Comparison of ENCODE assay signal across 8 cellular contexts in the genomic region with DNA sequence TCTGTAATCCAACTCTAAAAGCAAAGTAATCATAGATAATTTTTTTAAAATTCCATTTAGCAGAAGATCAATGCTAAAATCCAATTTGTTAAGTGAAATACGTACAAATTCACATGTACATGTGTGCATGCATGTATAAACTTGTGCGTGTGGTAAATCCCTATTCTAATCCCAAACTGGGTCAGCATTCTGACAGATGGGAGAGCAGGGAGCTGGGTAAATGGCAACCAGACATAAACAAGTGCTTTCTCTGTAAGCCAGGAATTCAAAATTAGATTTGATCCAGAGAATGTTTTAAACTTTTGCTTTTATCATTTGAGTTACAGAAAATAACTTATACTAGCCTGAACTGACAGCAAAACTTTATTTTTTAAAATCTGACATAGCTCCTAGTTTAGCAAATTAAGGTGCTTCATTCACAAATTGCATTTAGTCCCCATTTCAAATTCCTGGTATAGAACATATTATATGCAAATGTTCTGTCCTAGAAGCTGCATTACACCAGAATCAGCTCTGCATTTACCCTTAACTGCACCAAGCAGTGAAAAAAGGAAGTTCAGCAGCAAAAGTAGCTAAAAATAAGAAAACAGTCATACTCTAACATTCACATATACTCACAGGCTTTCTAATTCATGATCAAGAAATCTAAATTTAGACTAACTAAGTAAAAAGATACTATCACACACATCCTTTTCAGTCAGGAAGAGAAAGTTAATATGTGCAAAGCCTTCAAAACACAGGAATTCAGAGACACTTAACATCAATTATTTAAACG. TPM values are rescaled to one million over a fixed set of nuclear protein-coding genes. Genes with fewer than 3 reads are reported as not detected.
DNase-seq lines count a peak whose midpoint lies in the region; ATAC-seq and TF ChIP-seq lines count a peak whose summit lies in the region.

No MANE protein-coding gene starts in this region.

- H3K4me1 ChIP-seq in stomach, result peaks cover 11 to 83% (median 52%) of the 10 kb centered on the region in 4 donors

- H3K9me3 Mint-ChIP-seq in activated naive CD8-positive, alpha-beta T cell treated with anti-CD3 and anti-CD28 coated beads, Interleukin-2, amount 50 U/mL, for 24 hours, result peaks cover 3% of the 10 kb centered on the region
- H3K9me3 Mint-ChIP-seq in stimulated activated naive CD8-positive, alpha-beta T cell treated with anti-CD3 and anti-CD28 coated beads, Interleukin-15, amount 100 ng/mL, for 72 hours, result no peaks in the 10 kb centered on the region

- 14 to 28% (median 23%) methylated on average over 3 of the region's 3 CpGs for WGBS in stomach, 5 donors

- ATAC-seq in GM21390 (IDR thresholded peaks at IDR 0.05; ENCODE audit: unreplicated experiment), result peak; percentile 94
- ATAC-seq in HG03521 (IDR thresholded peaks at IDR 0.05; ENCODE audit: unreplicated experiment), result peak; percentile 99
- peak; percentile 61 for ATAC-seq in activated naive CD8-positive, alpha-beta T cell treated with anti-CD3 and anti-CD28 coated beads, Interleukin-2, amount 50 U/mL, for 24 hours
- no peak for ATAC-seq in stimulated activated naive CD8-positive, alpha-beta T cell treated with anti-CD3 and anti-CD28 coated beads, Interleukin-15, amount 100 ng/mL, for 72 hours

- peak overlapping the region in 1 of 5 donors; percentile 40 for H3K27ac ChIP-seq in stomach

- H3K27me3 Mint-ChIP-seq in activated naive CD8-positive, alpha-beta T cell treated with anti-CD3 and anti-CD28 coated beads, Interleukin-2, amount 50 U/mL, for 24 hours, result no peaks in the 10 kb centered on the region
- no peaks in the 10 kb centered on the region for H3K27me3 Mint-ChIP-seq in stimulated activated naive CD8-positive, alpha-beta T cell treated with anti-CD3 and anti-CD28 coated beads, Interleukin-15, amount 100 ng/mL, for 72 hours

- H3K9me3 ChIP-seq in stomach, result no peaks in the 10 kb centered on the region

- peak overlapping the region; percentile 18 for H3K4me3 Mint-ChIP-seq in activated naive CD8-positive, alpha-beta T cell treated with anti-CD3 and anti-CD28 coated beads, Interleukin-2, amount 50 U/mL, for 24 hours
- peak overlapping the region; percentile 23 to 64 for H3K4me3 Mint-ChIP-seq in stimulated activated naive CD8-positive, alpha-beta T cell treated with anti-CD3 and anti-CD28 coated beads, Interleukin-15, amount 100 ng/mL, for 72 hours

- TF ChIP-seq CTCF in GM10248 (IDR thresholded peaks at IDR 0.05; ENCODE audit: control extremely low read depth, extremely low read depth, low read depth, missing control alignments), result no peak
- TF ChIP-seq CTCF in stomach (IDR thresholded peaks at IDR 0.05), result no peak

- POLR2A ChIA-PET in GM10248 (lab: Yijun Ruan, JAX), result no interaction called here

- H3K4me3 ChIP-seq in stomach, result no peak overlapping the region

- peak overlapping the region; percentile 24 for H3K27ac Mint-ChIP-seq in activated naive CD8-positive, alpha-beta T cell treated with anti-CD3 and anti-CD28 coated beads, Interleukin-2, amount 50 U/mL, for 24 hours
- H3K27ac Mint-ChIP-seq in stimulated activated naive CD8-positive, alpha-beta T cell treated with anti-CD3 and anti-CD28 coated beads, Interleukin-15, amount 100 ng/mL, for 72 hours, result peak overlapping the region in 1 of 2 donors; percentile 53

- intact Hi-C loops in stomach (cut with DNase I; ENCODE audit: low total_unique reads), result no loop called here

- CTCF ChIA-PET in GM10248 (lab: Yijun Ruan, JAX), result interaction anchor here (0.7 to 2.0 kb wide), 4 partner anchors 10 to 310 kb away, joined by 3 to 6 read pairs (median 3); no protein-coding TSS in a partner anchor

- TF ChIP-seq POLR2A in stomach (IDR thresholded peaks at IDR 0.05), result no peak

- no peaks in the 10 kb centered on the region for H3K36me3 ChIP-seq in stomach

- no peaks in the 10 kb centered on the region for H3K27me3 ChIP-seq in stomach

- peaks cover 3% of the 10 kb centered on the region for H3K36me3 Mint-ChIP-seq in activated naive CD8-positive, alpha-beta T cell treated with anti-CD3 and anti-CD28 coated beads, Interleukin-2, amount 50 U/mL, for 24 hours (ENCODE audit: low read depth)

- peaks cover 48% of the 10 kb centered on the region for H3K4me1 Mint-ChIP-seq in activated naive CD8-positive, alpha-beta T cell treated with anti-CD3 and anti-CD28 coated beads, Interleukin-2, amount 50 U/mL, for 24 hours
- peaks cover 38% of the 10 kb centered on the region for H3K4me1 Mint-ChIP-seq in stimulated activated naive CD8-positive, alpha-beta T cell treated with anti-CD3 and anti-CD28 coated beads, Interleukin-15, amount 100 ng/mL, for 72 hours

- no peak for TF ChIP-seq EP300 in stomach (IDR thresholded peaks at IDR 0.05)

- DNase-seq in GM10248 (ENCODE audit: extremely low spot score), result peak; percentile 48
- DNase-seq in activated naive CD8-positive, alpha-beta T cell treated with anti-CD3 and anti-CD28 coated beads, Interleukin-2, amount 50 U/mL, for 24 hours, result no peak
- no peak for DNase-seq in stimulated activated naive CD8-positive, alpha-beta T cell treated with anti-CD3 and anti-CD28 coated beads, Interleukin-15, amount 100 ng/mL, for 72 hours
- DNase-seq in NCI-H1105 (lab: John Stamatoyannopoulos, UW), result no peak
- DNase-seq in AG08396 (ENCODE audit: low spot score), result no peak
- DNase-seq in stomach, result no peak

RNA-seq across cellular contexts. Expression of gene UBL3, which starts 32.6 kb away (rescaled TPM):
- total RNA-seq in stomach, result 100 to 1,000 TPM in 1 of 5 donors, 10 to 100 TPM in 4; 24.3 to 115 (median 45.5) TPM
- 100 to 1,000 TPM in 1 of 3 donors, 10 to 100 TPM in 2; 21.5 to 100 (median 39.0) TPM for polyA plus RNA-seq in stomach
